Comparison of ENCODE assay signal across 20 cellular contexts in the genomic region with DNA sequence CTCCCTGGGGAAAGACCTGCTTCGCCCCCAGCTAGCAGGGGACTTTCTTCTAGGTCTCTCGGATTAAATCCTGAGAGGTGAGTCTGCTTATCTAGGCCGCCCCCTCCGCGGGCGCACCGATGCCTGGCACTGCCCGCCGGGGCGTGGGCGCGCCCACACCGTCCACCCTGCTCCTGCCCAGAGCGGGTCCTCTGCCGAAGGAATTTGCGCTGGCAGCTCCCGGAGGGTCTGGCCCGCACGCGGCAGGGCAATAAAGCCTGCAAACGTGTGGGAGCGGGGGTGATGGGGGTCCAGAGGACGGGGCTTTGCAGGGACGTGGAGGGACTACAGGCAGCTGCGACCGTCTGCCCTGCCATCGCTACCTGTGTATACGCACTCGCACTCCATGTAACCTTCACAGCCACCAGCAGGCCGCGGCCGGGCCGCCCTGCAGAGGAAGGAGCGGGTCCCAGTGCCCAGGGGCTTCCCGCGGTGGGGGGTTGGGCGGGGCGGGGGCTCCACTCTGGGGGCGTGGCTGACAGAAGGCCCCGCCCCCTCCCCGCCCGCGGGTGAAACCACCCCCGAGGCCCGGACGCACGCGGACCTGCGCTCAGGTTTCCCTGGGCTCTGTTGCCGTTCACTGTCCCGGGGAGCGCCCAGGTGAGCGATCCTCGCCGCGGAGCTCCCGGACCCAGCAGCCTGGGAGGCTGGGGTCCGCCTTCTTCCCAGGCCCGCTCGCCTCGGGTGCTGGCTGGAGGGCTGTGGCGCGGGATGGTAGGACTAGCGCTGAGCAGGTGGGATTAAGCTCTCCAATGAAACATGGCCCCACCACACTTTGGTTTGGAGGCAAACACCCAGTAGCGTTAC.
"Had no signal": no experiment of that assay in that cellular context is flagged by ENCODE, and none has a peak within 500 bp of the region (broad histone marks: within the 10 kb centered on the region; RNA-seq: fewer than 3 reads in every experiment).

No MANE protein-coding gene starts in this region.

- H3K9me3 Mint-ChIP-seq: activated naive CD4-positive, alpha-beta T cell treated with anti-CD3 and anti-CD28 coated beads, Interleukin-2, amount 50 U/mL, for 24 hours; activated T-helper 2 cell treated with anti-CD3 and anti-CD28 coated beads, Interferon-gamma antibody, Interleukin-2, Interleukin-4, amounts not matched to agents 10 μg/mL and 5 μg/mL and 100 μg/mL, durations not matched to agents 14 hours and 24 hours and 36 hours; immature natural killer cell; T-helper 1 cell treated with Interleukin-12 subunit alpha and Interleukin-12 subunit beta and Interleukin-4 antibody, amounts not matched to agents 30 μg/mL and 1 μg/mL, for 36 hours had no signal

- H3K36me3 Mint-ChIP-seq: activated naive CD4-positive, alpha-beta T cell treated with anti-CD3 and anti-CD28 coated beads, Interleukin-2, amount 50 U/mL, for 24 hours; brain; immature natural killer cell had no signal

- H3K27ac Mint-ChIP-seq: activated B cell treated with CpG ODN at 0.5 μM for 24 hours; activated naive CD4-positive, alpha-beta T cell treated with anti-CD3 and anti-CD28 coated beads, Interleukin-2, amount 50 U/mL, for 24 hours; activated T-helper 2 cell treated with anti-CD3 and anti-CD28 coated beads, Interferon-gamma antibody, Interleukin-2, Interleukin-4, amounts not matched to agents 10 μg/mL and 5 μg/mL and 100 μg/mL, durations not matched to agents 14 hours and 24 hours and 36 hours; effector memory CD8-positive, alpha-beta T cell; immature natural killer cell; naive thymus-derived CD8-positive, alpha-beta T cell; T-helper 1 cell treated with Interleukin-12 subunit alpha and Interleukin-12 subunit beta and Interleukin-4 antibody, amounts not matched to agents 30 μg/mL and 1 μg/mL, for 36 hours had no signal

- DNase-seq: activated B cell treated with CpG ODN at 0.5 μM for 24 hours; activated CD4-positive, alpha-beta T cell treated with anti-CD3 and anti-CD28 coated beads, Interleukin-2, amount 50 U/mL, for 1 hour; activated T-cell treated with anti-CD3 and anti-CD28 coated beads for 4 hours; amniotic stem cell; effector memory CD8-positive, alpha-beta T cell; immature natural killer cell; left cardiac atrium; mucosa of descending colon; occipital lobe; psoas muscle; stimulated activated CD4-positive, alpha-beta T cell treated with anti-CD3 and anti-CD28 coated beads, Interleukin-2, amount 100 ng/mL, for 24 hours; stimulated activated naive CD4-positive, alpha-beta T cell had no signal

- H3K4me3 ChIP-seq: hepatocyte, mucosa of descending colon, psoas muscle had no signal

- H3K27ac ChIP-seq: hepatocyte, psoas muscle had no signal

- H3K4me1 Mint-ChIP-seq: activated B cell treated with CpG ODN at 0.5 μM for 24 hours; activated naive CD4-positive, alpha-beta T cell treated with anti-CD3 and anti-CD28 coated beads, Interleukin-2, amount 50 U/mL, for 24 hours; central memory CD8-positive, alpha-beta T cell; immature natural killer cell had no signal

- H3K9me3 ChIP-seq: mucosa of descending colon, psoas muscle had no signal

- H3K4me3 Mint-ChIP-seq: activated B cell treated with CpG ODN at 0.5 μM for 24 hours; activated naive CD4-positive, alpha-beta T cell treated with anti-CD3 and anti-CD28 coated beads, Interleukin-2, amount 50 U/mL, for 24 hours; brain; central memory CD8-positive, alpha-beta T cell; effector memory CD8-positive, alpha-beta T cell; immature natural killer cell; naive thymus-derived CD8-positive, alpha-beta T cell; T-helper 1 cell treated with Interleukin-12 subunit alpha and Interleukin-12 subunit beta and Interleukin-4 antibody, amounts not matched to agents 30 μg/mL and 1 μg/mL, for 36 hours had no signal

- ATAC-seq: effector memory CD8-positive, alpha-beta T cell; left cardiac atrium; mucosa of descending colon; naive thymus-derived CD8-positive, alpha-beta T cell; psoas muscle; sciatic nerve had no signal

- H3K4me1 ChIP-seq: psoas muscle had no signal
